Comparison of ENCODE assay signal across 19 cellular contexts in genomic region chr7:43933902-43934560, GRCh38. TPM values are rescaled to one million over a fixed set of nuclear protein-coding genes. Genes with fewer than 3 reads are reported as not detected.
DNase-seq lines count a peak whose midpoint lies in the region; ATAC-seq and TF ChIP-seq lines count a peak whose summit lies in the region.
"Had no signal": no experiment of that assay in that cellular context is flagged by ENCODE, and none has a peak within 500 bp of the region (broad histone marks: within the 10 kb centered on the region; RNA-seq: fewer than 3 reads in every experiment).

No MANE protein-coding gene starts in this region.

- H3K9me3 ChIP-seq in breast epithelium (no peaks in the 10 kb centered on the region), body of pancreas (no peaks in the 10 kb centered on the region)
- H3K9me3 ChIP-seq: A549 had no signal

- H3K4me1 ChIP-seq in breast epithelium (no peaks in the 10 kb centered on the region), body of pancreas (peaks cover 24% of the 10 kb centered on the region)
- H3K4me1 ChIP-seq: A549 had no signal

- H3K27me3 Mint-ChIP-seq in MCF 10A (ENCODE audit: insufficient read depth, unreplicated experiment), result no peaks in the 10 kb centered on the region
- H3K27me3 Mint-ChIP-seq: CD4-positive, alpha-beta T cell had no signal

- no peak for TF ChIP-seq POLR2A in breast epithelium (IDR thresholded peaks at IDR 0.05)
- no peak for TF ChIP-seq POLR2A in body of pancreas (IDR thresholded peaks at IDR 0.05)

- 77 to 78% methylated on average over 3 of the region's 3 CpGs for WGBS in body of pancreas, 2 donors

- intact Hi-C loops in MCF 10A (cut with micrococcal nuclease) (no loop called here), breast epithelium (cut with DNase I; ENCODE audit: low total_unique reads) (no loop called here), body of pancreas (cut with DNase I) (no loop called here)

- no peak overlapping the region for H3K27ac Mint-ChIP-seq in MCF 10A (ENCODE audit: low read depth, unreplicated experiment)
- H3K27ac Mint-ChIP-seq: CD4-positive, alpha-beta T cell; GM23338; HFFc6 had no signal

- no peaks in the 10 kb centered on the region for H3K9me3 Mint-ChIP-seq in MCF 10A (ENCODE audit: unreplicated experiment)
- H3K9me3 Mint-ChIP-seq: CD4-positive, alpha-beta T cell; GM23338; HFFc6 had no signal

- CTCF ChIA-PET in MCF 10A (lab: Yijun Ruan, JAX), result interaction anchor here (0.5 to 0.7 kb wide), 3 partner anchors 9 to 351 kb away, joined by 3 read pairs; partner anchors contain the start of gene STK17A

- no TSS peak for BruUV-seq in MCF 10A (replicated peaks; lab: Mats Ljungman, UMichigan)

- H3K27me3 ChIP-seq in breast epithelium, result no peaks in the 10 kb centered on the region
- H3K27me3 ChIP-seq in body of pancreas, result no peaks in the 10 kb centered on the region

- no peaks in the 10 kb centered on the region for H3K36me3 Mint-ChIP-seq in MCF 10A (ENCODE audit: insufficient read depth, unreplicated experiment)

- no peak overlapping the region for H3K4me3 ChIP-seq in breast epithelium
- no peak overlapping the region for H3K4me3 ChIP-seq in epithelial cell of esophagus (ENCODE audit: low read length)
- no peak overlapping the region for H3K4me3 ChIP-seq in body of pancreas
- H3K4me3 ChIP-seq: A549, GM23338 had no signal

- no peak for TF ChIP-seq CTCF in MCF 10A (IDR thresholded peaks at IDR 0.05; ENCODE audit: unreplicated experiment)
- TF ChIP-seq CTCF in breast epithelium (IDR thresholded peaks at IDR 0.05), result no peak
- TF ChIP-seq CTCF in epithelial cell of esophagus (IDR thresholded peaks at IDR 0.05; ENCODE audit: insufficient read depth, low read depth, low read length, missing control alignments), result no peak
- no peak for TF ChIP-seq CTCF in body of pancreas (IDR thresholded peaks at IDR 0.05)

- POLR2A ChIA-PET in MCF 10A (lab: Yijun Ruan, JAX), result interaction anchor here (0.6 to 1.2 kb wide), 2 partner anchors 9 to 19 kb away, joined by 3 read pairs; no protein-coding TSS in a partner anchor

- ATAC-seq in HG03354 (IDR thresholded peaks at IDR 0.05; ENCODE audit: poor library complexity, severe bottlenecking, unreplicated experiment), result no peak
- ATAC-seq in body of pancreas, result no peak
- ATAC-seq: A549, GM23338 had no signal

- in situ Hi-C loops in SK-MEL-5 (cut with HindIII; ENCODE audit: low pct_unique_long_range_greater_than_20kb, low sequenced_read_pairs), result no loop called here

- H3K4me3 Mint-ChIP-seq in MCF 10A (ENCODE audit: unreplicated experiment), result no peak overlapping the region
- H3K4me3 Mint-ChIP-seq: CD4-positive, alpha-beta T cell; GM23338; HFFc6 had no signal

- H3K27ac ChIP-seq in breast epithelium, result no peak overlapping the region
- H3K27ac ChIP-seq in body of pancreas, result no peak overlapping the region
- H3K27ac ChIP-seq: 22Rv1, A549, C4-2B had no signal

- H3K4me1 Mint-ChIP-seq in MCF 10A (ENCODE audit: insufficient read depth, unreplicated experiment), result no peaks in the 10 kb centered on the region

- H3K36me3 ChIP-seq in breast epithelium (no peaks in the 10 kb centered on the region), body of pancreas (replicated peaks in 1 of 2; ENCODE audit: insufficient read depth in 1 of 2, low read depth in 2 of 2) (no peaks in the 10 kb centered on the region)

- peak; percentile 12 for DNase-seq in MCF 10A (ENCODE audit: unreplicated experiment)
- DNase-seq in breast epithelium (ENCODE audit: low spot score in 2 of 2), result no peak
- peak; percentile 55 for DNase-seq in SK-MEL-5 (ENCODE audit: low read depth, low spot score)
- peak; percentile 48 for DNase-seq in epithelial cell of esophagus (ENCODE audit: low read depth)
- DNase-seq in pons (ENCODE audit: low spot score), result peak; percentile 49
- no peak for DNase-seq in stimulated activated CD4-positive, alpha-beta T cell treated with anti-CD3 and anti-CD28 coated beads, Interleukin-12 subunit alpha, Interleukin-12 subunit beta, amount 100 ng/mL, for 4 hours
- no peak for DNase-seq in body of pancreas
- DNase-seq: AML-193; CD4-positive, alpha-beta T cell; DMS153; DMS79; GDM1; HCEC 1CT; HFFc6 had no signal

RNA-seq across cellular contexts. Expression of gene UBE2D4, which starts 7.8 kb away (rescaled TPM):
- total RNA-seq in MCF 10A (2022), result 11.6 and 13.7 TPM in 2 replicates
- 10 to 100 TPM; 14.7 to 34.1 (median 15.4) TPM for total RNA-seq in breast epithelium
- total RNA-seq in SK-MEL-5 (2014; rRNA removed; shearing (Covaris generic)), result 25.7 and 27.7 TPM in 2 replicates
- 21.9 and 24.6 TPM in 2 replicates for polyA plus RNA-seq in SK-MEL-5 (2015; cell fraction: cytosol; rRNA removed)
- polyA plus RNA-seq in SK-MEL-5 (2015; cell fraction: nucleus; rRNA removed), result 6.4 and 14.2 TPM in 2 replicates
- 10 to 100 TPM; 16.5 to 18.4 TPM for total RNA-seq in body of pancreas

RNA-seq across cellular contexts. Expression of gene URGCP, which starts 27.6 kb away (rescaled TPM):
- total RNA-seq in MCF 10A (2022) (37.2 and 51.1 TPM in 2 replicates), breast epithelium (10 to 100 TPM; 29.2 to 39.2 (median 29.9) TPM), body of pancreas (10 to 100 TPM; 15.6 to 22.1 TPM)
- total RNA-seq in SK-MEL-5 (2014; rRNA removed; shearing (Covaris generic)), result 39.3 and 44.3 TPM in 2 replicates
- polyA plus RNA-seq in SK-MEL-5 (2015; cell fraction: cytosol; rRNA removed), result 32.3 and 39.6 TPM in 2 replicates
- 38.1 and 45.7 TPM in 2 replicates for polyA plus RNA-seq in SK-MEL-5 (2015; cell fraction: nucleus; rRNA removed)

Comparison
In these comparisons a context has a peak if more than half of its experiments do, and no peak if none do; other contexts are left out.
1. DNase-seq: peak in MCF 10A (single experiment), SK-MEL-5 (single experiment), epithelial cell of esophagus (single experiment) and pons (single experiment); none in breast epithelium (0 of 2), stimulated activated CD4-positive, alpha-beta T cell treated with anti-CD3 and anti-CD28 coated beads, Interleukin-12 subunit alpha, Interleukin-12 subunit beta, amount 100 ng/mL, for 4 hours (single experiment) and body of pancreas (0 of 4).